8 cellular contexts compared by ENCODE assay signal in genomic region chr3:49020335-49021212, GRCh38. TPM values are rescaled to one million over a fixed set of nuclear protein-coding genes. Genes with fewer than 3 reads are reported as not detected.
DNase-seq lines count a peak whose midpoint lies in the region; ATAC-seq, FAIRE-seq and TF ChIP-seq lines count a peak whose summit lies in the region.

No MANE protein-coding gene starts in this region.

- DNase-seq in NCI-H146 (lab: John Stamatoyannopoulos, UW) (peak; percentile 57), NCI-H146 treated with DMSO at 0.1 percent for 48 hours (lab: John Stamatoyannopoulos, UW; ENCODE audit: unreplicated experiment) (no peak), GM23248 (peak; percentile 67), OCI-LY7 (ENCODE audit: low spot score) (peak; percentile 71), bronchial epithelial cell (ENCODE audit: low read depth) (no peak), left kidney (ENCODE audit: low read depth, low spot score) (peak; percentile 60)

- CTCF ChIA-PET in OCI-LY7 (lab: Charles Lee; ENCODE audit: unreplicated experiment), result no interaction called here

- POLR2A ChIA-PET in OCI-LY7 (lab: Charles Lee), result interaction anchor here (0.6 to 4.4 kb wide), 9 partner anchors 9 to 319 kb away, joined by 3 to 42 read pairs (median 4); partner anchors contain the start of genes IMPDH2, USP4 and WDR6

- H3F3A ChIP-seq in GM23248 (ENCODE audit: insufficient read depth), result peaks cover 40% of the 10 kb centered on the region

- in situ Hi-C loops in GM23248 (cut with MboI), result no loop called here

- ATAC-seq in HG02938 (IDR thresholded peaks at IDR 0.05; ENCODE audit: unreplicated experiment), result no peak

- intact Hi-C loops in OCI-LY7 (cut with micrococcal nuclease; ENCODE audit: unreplicated experiment), result loop anchor here (1.0 to 5.0 kb wide), 4 partner anchors 32 to 782 kb away; partner anchors contain the start of genes APEH, INKA1 and QRICH1

- H3K4me2 ChIP-seq in GM23248 (ENCODE audit: unreplicated experiment) (peak overlapping the region; percentile 87), OCI-LY7 (ENCODE audit: low read length) (peak overlapping the region; percentile 90)

- peaks cover 15% of the 10 kb centered on the region for H3K36me3 ChIP-seq in GM23248 (ENCODE audit: low read depth)
- H3K36me3 ChIP-seq in OCI-LY7 (ENCODE audit: insufficient read depth, low read length), result peaks cover 47% of the 10 kb centered on the region
- H3K36me3 ChIP-seq in bronchial epithelial cell (ENCODE audit: control insufficient read depth, insufficient read depth, low read length), result peaks cover 22% of the 10 kb centered on the region
- peaks cover 29 to 32% of the 10 kb centered on the region in 2 donors for H3K36me3 ChIP-seq in stomach smooth muscle (ENCODE audit: control insufficient read depth in 2 of 2, insufficient read depth in 2 of 2, low read length in 2 of 2)

- BruUV-seq in OCI-LY7 (replicated peaks; lab: Mats Ljungman, UMichigan), result TSS peak; percentile 70

- 2 to 4% methylated on average over 30 to 41 of the region's 51 CpGs for WGBS in GM23248 (ENCODE audit: low coverage in 1 of 2, low lambda C conversion rate in 2 of 2, missing lambda C conversion rate in 2 of 2), 2 experiments

- H3K79me2 ChIP-seq in GM23248 (ENCODE audit: insufficient read depth) (peaks cover 66% of the 10 kb centered on the region), OCI-LY7 (ENCODE audit: insufficient read depth, low read depth, low read length) (peaks cover 41% of the 10 kb centered on the region; the same call in 1 of the 2 replicates)

- no peaks in the 10 kb centered on the region for H3K27me3 ChIP-seq in GM23248 (replicated peaks; ENCODE audit: insufficient read depth)
- H3K27me3 ChIP-seq in bronchial epithelial cell (ENCODE audit: control insufficient read depth, insufficient read depth, low read length), result no peaks in the 10 kb centered on the region
- H3K27me3 ChIP-seq in stomach smooth muscle (ENCODE audit: control insufficient read depth in 1 of 2, insufficient read depth in 2 of 2, low read length in 2 of 2), result no peaks in the 10 kb centered on the region

- no peaks in the 10 kb centered on the region for H3K9me2 ChIP-seq in GM23248 (ENCODE audit: insufficient read depth)
- H3K9me2 ChIP-seq in OCI-LY7 (ENCODE audit: insufficient read depth, low read length), result no peaks in the 10 kb centered on the region

- H2AFZ ChIP-seq in GM23248 (peak overlapping the region; percentile 28), OCI-LY7 (ENCODE audit: low read length) (no peak overlapping the region)

- H3K4me1 ChIP-seq in GM23248 (ENCODE audit: insufficient read depth), result peaks cover 5% of the 10 kb centered on the region; the same call in 1 of the 2 replicates
- H3K4me1 ChIP-seq in OCI-LY7 (ENCODE audit: insufficient read depth, low read length, poor library complexity, severe bottlenecking), result peaks cover 50% of the 10 kb centered on the region
- H3K4me1 ChIP-seq in stomach smooth muscle (ENCODE audit: control insufficient read depth, insufficient read depth, low read length), result peaks cover 51% of the 10 kb centered on the region

- no peak for FAIRE-seq in bronchial epithelial cell (lab: Jason Lieb, UNC)

- H4K20me1 ChIP-seq in GM23248 (ENCODE audit: insufficient read depth) (no peaks in the 10 kb centered on the region), OCI-LY7 (ENCODE audit: insufficient read depth, low read length) (0 out of 2 replicates have a peak, but pooled peaks cover 4% of the 10 kb centered on the region)

- H3K27ac ChIP-seq in GM23248 (peak overlapping the region; percentile 99), OCI-LY7 (ENCODE audit: low read depth, low read length, poor library complexity, severe bottlenecking) (peak overlapping the region; percentile 93), stomach smooth muscle (ENCODE audit: low read length) (peak overlapping the region; percentile 98)

- TF ChIP-seq CTCF in OCI-LY7 (conservative IDR thresholded peaks at IDR 0.05; ENCODE audit: low read length) (peak; percentile 39; the same call in 1 of the 2 replicates), bronchial epithelial cell (IDR thresholded peaks at IDR 0.05; ENCODE audit: insufficient read depth, low read length, severe bottlenecking) (no peak)

- peak overlapping the region; percentile 96 for H3K9ac ChIP-seq in GM23248
- peak overlapping the region; percentile 76 to 89 for H3K9ac ChIP-seq in stomach smooth muscle (ENCODE audit: low read length in 2 of 2)

- H3K4me3 ChIP-seq in GM23248, result peak overlapping the region; percentile 84
- peak overlapping the region; percentile 80 for H3K4me3 ChIP-seq in OCI-LY7 (ENCODE audit: low read depth, low read length, poor library complexity, severe bottlenecking)
- peak overlapping the region; percentile 93 for H3K4me3 ChIP-seq in bronchial epithelial cell (ENCODE audit: low read depth, low read length)
- peak overlapping the region; percentile 71 to 95 for H3K4me3 ChIP-seq in stomach smooth muscle (ENCODE audit: low read length in 2 of 2)

- H3K9me3 ChIP-seq in GM23248 (ENCODE audit: low read depth) (no peaks in the 10 kb centered on the region), OCI-LY7 (ENCODE audit: low read length) (no peaks in the 10 kb centered on the region), stomach smooth muscle (ENCODE audit: control insufficient read depth in 2 of 2, low read length in 2 of 2) (no peaks in the 10 kb centered on the region)

RNA-seq across cellular contexts. Expression of gene NDUFAF3, which starts 1.3 kb away (rescaled TPM):
- total RNA-seq in GM23248 (2014; rRNA removed; shearing (Covaris generic)), result 129 and 132 TPM in 2 replicates
- 211 and 218 TPM in 2 replicates for polyA plus RNA-seq in GM23248 (2016; fragmentation: Nextera tagmentation; extraction: Ambion mirVana)
- 255 and 309 TPM in 2 replicates for total RNA-seq in OCI-LY7 (2014; rRNA removed; shearing (Covaris generic))
- 124 and 147 TPM in 2 replicates for total RNA-seq in OCI-LY7 (2022)
- 36.3 and 58.9 TPM in 2 replicates for total RNA-seq in bronchial epithelial cell

RNA-seq across cellular contexts. Expression of gene DALRD3, which starts 2.2 kb away (rescaled TPM):
- 65.3 and 88.9 TPM in 2 replicates for total RNA-seq in GM23248 (2014; rRNA removed; shearing (Covaris generic))
- 40.2 and 43.3 TPM in 2 replicates for polyA plus RNA-seq in GM23248 (2016; fragmentation: Nextera tagmentation; extraction: Ambion mirVana)
- 26.3 and 36.2 TPM in 2 replicates for total RNA-seq in OCI-LY7 (2014; rRNA removed; shearing (Covaris generic))
- total RNA-seq in OCI-LY7 (2022), result 35.0 and 35.7 TPM in 2 replicates
- 34.2 and 44.0 TPM in 2 replicates for total RNA-seq in bronchial epithelial cell

RNA-seq across cellular contexts. Expression of gene IMPDH2, which starts 8.6 kb away (rescaled TPM):
- 192 and 210 TPM in 2 replicates for total RNA-seq in GM23248 (2014; rRNA removed; shearing (Covaris generic))
- polyA plus RNA-seq in GM23248 (2016; fragmentation: Nextera tagmentation; extraction: Ambion mirVana), result 121 and 128 TPM in 2 replicates
- 295 and 319 TPM in 2 replicates for total RNA-seq in OCI-LY7 (2014; rRNA removed; shearing (Covaris generic))
- total RNA-seq in OCI-LY7 (2022) (328 and 360 TPM in 2 replicates), bronchial epithelial cell (270 and 478 TPM in 2 replicates)

RNA-seq across cellular contexts. Expression of gene WDR6, which starts 13.4 kb away (rescaled TPM):
- 56.1 and 60.8 TPM in 2 replicates for total RNA-seq in GM23248 (2014; rRNA removed; shearing (Covaris generic))
- polyA plus RNA-seq in GM23248 (2016; fragmentation: Nextera tagmentation; extraction: Ambion mirVana), result 50.3 and 51.3 TPM in 2 replicates
- total RNA-seq in OCI-LY7 (2014; rRNA removed; shearing (Covaris generic)), result 92.0 and 101 TPM in 2 replicates
- total RNA-seq in OCI-LY7 (2022) (128 and 131 TPM in 2 replicates), bronchial epithelial cell (31.5 and 61.1 TPM in 2 replicates)

RNA-seq across cellular contexts. Expression of gene P4HTM, which starts 30.5 kb away (rescaled TPM):
- 38.3 and 53.6 TPM in 2 replicates for total RNA-seq in GM23248 (2014; rRNA removed; shearing (Covaris generic))
- 29.7 and 30.4 TPM in 2 replicates for polyA plus RNA-seq in GM23248 (2016; fragmentation: Nextera tagmentation; extraction: Ambion mirVana)
- total RNA-seq in OCI-LY7 (2014; rRNA removed; shearing (Covaris generic)), result 45.3 and 48.4 TPM in 2 replicates
- total RNA-seq in OCI-LY7 (2022) (36.9 and 47.4 TPM in 2 replicates), bronchial epithelial cell (15.8 and 28.7 TPM in 2 replicates)

Comparison
In these comparisons a context has a peak if more than half of its experiments do, and no peak if none do; other contexts are left out.
1. DNase-seq: peak in NCI-H146 (single experiment), GM23248 (single experiment), OCI-LY7 (single experiment) and left kidney (single experiment); none in NCI-H146 treated with DMSO at 0.1 percent for 48 hours (single experiment) and bronchial epithelial cell (single experiment).
2. Peak in every context shown above with its lines, with median percentiles within 50 percentile points of each other: H3K27ac ChIP-seq and H3K4me3 ChIP-seq.